In the genomic region with DNA sequence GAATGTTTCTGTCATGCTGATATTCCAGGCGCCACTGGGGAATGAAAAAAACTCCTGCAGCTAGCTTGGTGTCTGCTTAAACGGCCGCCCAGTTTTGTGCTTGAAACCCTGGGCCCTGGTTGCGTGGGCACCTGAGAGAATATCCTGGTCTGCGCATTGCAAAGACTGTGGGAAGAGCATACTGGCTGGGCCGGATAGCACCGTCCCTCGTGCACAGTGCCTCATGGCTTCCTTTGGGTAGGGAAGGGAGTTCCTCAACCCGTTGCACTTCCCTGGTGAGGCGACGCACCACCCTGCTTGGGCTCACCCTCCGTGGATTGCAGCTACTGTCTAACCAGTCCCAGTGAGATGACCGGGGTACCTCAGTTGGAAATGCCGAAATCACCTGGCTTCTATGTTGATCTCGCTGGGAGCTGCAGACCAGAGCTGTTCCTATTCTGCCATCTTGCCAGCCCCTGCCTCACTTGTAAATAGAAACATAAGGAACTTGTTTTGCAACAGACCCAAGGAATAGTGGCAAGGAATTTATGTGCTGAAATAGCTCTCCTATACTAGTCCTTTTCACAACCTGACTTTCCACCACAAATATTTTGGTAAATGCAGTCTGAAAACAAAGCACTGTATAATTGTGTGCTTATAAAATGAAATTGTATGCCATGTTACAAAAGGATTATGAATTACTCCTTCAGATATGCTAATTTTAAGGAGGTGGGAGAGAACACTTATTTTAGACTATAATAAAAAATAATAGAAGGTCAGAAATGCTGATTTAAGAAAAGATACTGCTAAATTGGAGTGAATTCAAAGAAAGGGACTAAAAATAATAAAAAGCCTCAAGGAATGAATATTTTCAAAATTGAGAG, we compare ENCODE assay signal across 28 cellular contexts.
DNase-seq lines count a peak whose midpoint lies in the region; ATAC-seq, FAIRE-seq and TF ChIP-seq lines count a peak whose summit lies in the region.
"Had no signal": no experiment of that assay in that cellular context is flagged by ENCODE, and none has a peak within 500 bp of the region (broad histone marks: within the 10 kb centered on the region; RNA-seq: fewer than 3 reads in every experiment).

No MANE protein-coding gene starts in this region.

- H4K20me1 ChIP-seq in GM23338 (replicated peaks; ENCODE audit: insufficient read depth): no peaks in the 10 kb centered on the region
- no peaks in the 10 kb centered on the region for H4K20me1 ChIP-seq in H1 (replicated peaks in 1 of 2; ENCODE audit: control insufficient read depth in 1 of 2, insufficient read depth in 2 of 2, low read length in 2 of 2)
- H4K20me1 ChIP-seq: BLaER1 had no signal

- H3K79me1 ChIP-seq in H1 (ENCODE audit: low read depth, low read length) (no peaks in the 10 kb centered on the region), neuronal stem cell (ENCODE audit: low read depth, low read length) (no peaks in the 10 kb centered on the region)

- no peak for TF ChIP-seq RAD21 in H1 (IDR thresholded peaks at IDR 0.05 in 1 of 2, conservative IDR thresholded peaks at IDR 0.05 in 1 of 2; ENCODE audit: low read depth in 2 of 2, low read length in 2 of 2)

- H4K8ac ChIP-seq in H1 (ENCODE audit: extremely low read depth, insufficient read depth, low read length) (no peak overlapping the region), neuronal stem cell (ENCODE audit: low read depth, low read length) (peak overlapping the region; percentile 82)

- H3K18ac ChIP-seq in H1 (ENCODE audit: extremely low read depth, low read length): no peak overlapping the region
- peak overlapping the region; percentile 64 for H3K18ac ChIP-seq in neuronal stem cell (ENCODE audit: low read length)

- POLR2A ChIA-PET in H1 (lab: Charles Lee; ENCODE audit: partially characterized antibody): no interaction called here

- no peak for TF ChIP-seq POLR2A in H1 (IDR thresholded peaks at IDR 0.05; ENCODE audit: control extremely low read depth in 1 of 2, low read depth in 2 of 2, low read length in 2 of 2)

- H3K9me3 Mint-ChIP-seq in GM23338: peaks cover 13% of the 10 kb centered on the region; the same call in 2 of the 3 replicates

- no peaks in the 10 kb centered on the region for H3K36me3 ChIP-seq in ACC112 (ENCODE audit: insufficient read depth, low read length)
- H3K36me3 ChIP-seq in GM23338 (ENCODE audit: insufficient read depth): no peaks in the 10 kb centered on the region
- H3K36me3 ChIP-seq in H1 (ENCODE audit: control insufficient read depth in 2 of 4, insufficient read depth in 4 of 4, low read length in 3 of 4): no peaks in the 10 kb centered on the region
- H3K36me3 ChIP-seq in neuronal stem cell (replicated peaks in 1 of 2; ENCODE audit: control insufficient read depth in 2 of 2, insufficient read depth in 2 of 2, low read length in 2 of 2): no peaks in the 10 kb centered on the region
- H3K36me3 ChIP-seq: BLaER1, SJSA1 had no signal

- peak; percentile 37; the same call in 1 of the 3 replicates for ATAC-seq in GM23338

- H2BK5ac ChIP-seq in H1 (ENCODE audit: low read depth, low read length) (no peak overlapping the region), neuronal stem cell (ENCODE audit: low read length) (no peak overlapping the region)

- no peak overlapping the region for H2BK12ac ChIP-seq in H1 (ENCODE audit: low read depth, low read length)
- H2BK12ac ChIP-seq in neuronal stem cell (ENCODE audit: low read length): peak overlapping the region; percentile 41

- no peak overlapping the region for H4K5ac ChIP-seq in H1 (ENCODE audit: insufficient read length, low read depth, low read length)

- H3K27ac ChIP-seq in ACC112 (ENCODE audit: low read depth, low read length) (peak overlapping the region; percentile 87), GM23338 (ENCODE audit: low read depth) (no peak overlapping the region), H1 (ENCODE audit: low read depth, low read length) (no peak overlapping the region), neuronal stem cell (replicated peaks; ENCODE audit: low read length) (no peak overlapping the region)
- H3K27ac ChIP-seq: BLaER1, KMS-11, SJSA1 had no signal

- H3K9me3 ChIP-seq in H1 (ENCODE audit: insufficient read depth in 2 of 2, low read depth in 1 of 2, low read length in 1 of 2) (no peaks in the 10 kb centered on the region), neuronal stem cell (replicated peaks in 1 of 2; ENCODE audit: control insufficient read depth in 2 of 2, insufficient read depth in 1 of 2, low read depth in 1 of 2, low read length in 2 of 2) (no peaks in the 10 kb centered on the region)
- H3K9me3 ChIP-seq: BLaER1, SJSA1 had no signal

- H3K4me3 ChIP-seq in ACC112 (ENCODE audit: low read depth, low read length): no peak overlapping the region
- no peak overlapping the region for H3K4me3 ChIP-seq in GM23338
- H3K4me3 ChIP-seq in H1 (ENCODE audit: extremely low read depth in 1 of 4, insufficient read depth in 2 of 4, low read depth in 3 of 4, low read length in 4 of 4): no peak overlapping the region
- H3K4me3 ChIP-seq in neuronal stem cell (ENCODE audit: low read length in 2 of 2): no peak overlapping the region
- H3K4me3 ChIP-seq: BLaER1, SJSA1 had no signal

- H3K23me2 ChIP-seq in H1 (ENCODE audit: low read depth, low read length): no peaks in the 10 kb centered on the region

- H3F3A ChIP-seq in GM23338 (replicated peaks; ENCODE audit: low read depth): no peaks in the 10 kb centered on the region

- CTCF ChIA-PET in H1 (lab: Charles Lee; ENCODE audit: partially characterized antibody): interaction anchor here (1.1 kb wide), 1 partner anchor 121 kb away, joined by 3 read pairs; no protein-coding TSS in a partner anchor

- no peak overlapping the region for H3K4me2 ChIP-seq in GM23338
- H3K4me2 ChIP-seq in H1 (ENCODE audit: insufficient read depth in 1 of 2, low read depth in 2 of 2, low read length in 2 of 2): no peak overlapping the region
- no peak overlapping the region for H3K4me2 ChIP-seq in neuronal stem cell (ENCODE audit: insufficient read depth, low read length, poor library complexity, severe bottlenecking)
- H3K4me2 ChIP-seq: BLaER1, KMS-11 had no signal

- peak overlapping the region; percentile 65 for H2AFZ ChIP-seq in ACC112 (ENCODE audit: low read length, unreplicated experiment)
- H2AFZ ChIP-seq in GM23338: no peak overlapping the region
- H2AFZ ChIP-seq in H1 (ENCODE audit: low read length): no peak overlapping the region
- H2AFZ ChIP-seq in neuronal stem cell (ENCODE audit: low read length): no peak overlapping the region

- H2AK5ac ChIP-seq in H1 (ENCODE audit: low read depth, low read length): no peak overlapping the region
- peak overlapping the region; percentile 75 for H2AK5ac ChIP-seq in neuronal stem cell (ENCODE audit: low read depth, low read length)

- no peaks in the 10 kb centered on the region for H3K27me3 Mint-ChIP-seq in GM23338 (ENCODE audit: insufficient read depth, low read depth, poor library complexity)
- H3K27me3 Mint-ChIP-seq: CD4-positive, alpha-beta T cell; IgD-negative memory B cell had no signal

- H3K9ac ChIP-seq in H1 (replicated peaks in 1 of 4; ENCODE audit: extremely low read depth in 1 of 4, low read depth in 3 of 4, low read length in 3 of 4) (no peak overlapping the region), neuronal stem cell (ENCODE audit: low read depth, low read length, poor library complexity) (no peak overlapping the region)
- H3K9ac ChIP-seq: BLaER1, KMS-11 had no signal

- H3K23ac ChIP-seq in H1 (ENCODE audit: insufficient read length): no peak overlapping the region
- H3K23ac ChIP-seq in neuronal stem cell (ENCODE audit: low read depth, low read length, poor library complexity): no peak overlapping the region

- H3K4ac ChIP-seq in H1 (replicated peaks; ENCODE audit: insufficient read length, low read depth, low read length) (no peak overlapping the region), neuronal stem cell (ENCODE audit: low read length) (no peak overlapping the region)

- H4K91ac ChIP-seq in H1 (replicated peaks; ENCODE audit: insufficient read length, low read length) (peak overlapping the region; percentile 39), neuronal stem cell (ENCODE audit: low read depth, low read length, poor library complexity) (no peak overlapping the region)

- WGBS in H1 (ENCODE audit: extremely low coverage in 1 of 2, insufficient coverage in 1 of 2, insufficient read length in 1 of 2, insufficient replicate concordance in 2 of 2, low coverage in 1 of 2, low lambda C conversion rate in 2 of 2, missing lambda C conversion rate in 1 of 2), 2 experiments: 93% methylated on average over 14 of the region's 15 CpGs; no CpG with 5 or more reads in 1 of the 2 experiments
- no CpG with 5 or more reads among the region's 15 CpGs for WGBS in neuronal stem cell (ENCODE audit: extremely low coverage in 2 of 2, insufficient read length in 2 of 2, insufficient replicate concordance in 1 of 2), 2 donors

- H3K9me2 ChIP-seq in GM23338 (ENCODE audit: insufficient read depth): no peaks in the 10 kb centered on the region

- H3K4me1 ChIP-seq in ACC112 (ENCODE audit: control insufficient read depth, insufficient read depth, low read length, unreplicated experiment) (peaks cover 39% of the 10 kb centered on the region), GM23338 (ENCODE audit: insufficient read depth) (no peaks in the 10 kb centered on the region), H1 (replicated peaks in 1 of 4; ENCODE audit: control insufficient read depth in 3 of 4, insufficient read depth in 4 of 4, low read length in 3 of 4) (no peaks in the 10 kb centered on the region), neuronal stem cell (ENCODE audit: control insufficient read depth in 2 of 2, insufficient read depth in 1 of 2, low read depth in 1 of 2, low read length in 2 of 2) (no peaks in the 10 kb centered on the region)
- H3K4me1 ChIP-seq: BLaER1 had no signal

- H3K36me3 Mint-ChIP-seq in GM23338 (ENCODE audit: low read depth): peaks cover 5% of the 10 kb centered on the region; the same call in 1 of the 3 replicates

- H3K4me1 Mint-ChIP-seq in GM23338: peaks cover 18% of the 10 kb centered on the region
- H3K4me1 Mint-ChIP-seq: IgD-negative memory B cell had no signal

- H3K4me3 Mint-ChIP-seq in GM23338: no peak overlapping the region
- H3K4me3 Mint-ChIP-seq: CD4-positive, alpha-beta T cell; H9; IgD-negative memory B cell had no signal

- FAIRE-seq in H1 (lab: Jason Lieb, UNC): no peak
- FAIRE-seq in GM19239 (lab: Jason Lieb, UNC): no peak
- FAIRE-seq: GM12891 had no signal

- H3K27me3 ChIP-seq in ACC112 (ENCODE audit: insufficient read depth, low read length): no peaks in the 10 kb centered on the region
- no peaks in the 10 kb centered on the region for H3K27me3 ChIP-seq in GM23338 (ENCODE audit: insufficient read depth)
- H3K27me3 ChIP-seq in H1 (replicated peaks in 1 of 4; ENCODE audit: control insufficient read depth in 3 of 4, extremely low read depth in 1 of 4, insufficient read depth in 3 of 4, low read length in 3 of 4): no peaks in the 10 kb centered on the region
- no peaks in the 10 kb centered on the region for H3K27me3 ChIP-seq in neuronal stem cell (ENCODE audit: control insufficient read depth in 3 of 3, insufficient read depth in 3 of 3, low read depth in 1 of 3, low read length in 3 of 3)
- H3K27me3 ChIP-seq: BLaER1, SJSA1 had no signal

- H2BK15ac ChIP-seq in H1 (ENCODE audit: low read length): no peak overlapping the region
- peak overlapping the region; percentile 67 for H2BK15ac ChIP-seq in neuronal stem cell (ENCODE audit: low read length)

- no peak overlapping the region for H2BK20ac ChIP-seq in H1 (ENCODE audit: low read length)

- H3K79me2 ChIP-seq in ACC112 (ENCODE audit: control insufficient read depth, insufficient read depth, low read length, unreplicated experiment): peaks cover 18% of the 10 kb centered on the region
- H3K79me2 ChIP-seq in GM23338 (replicated peaks; ENCODE audit: insufficient read depth): no peaks in the 10 kb centered on the region
- H3K79me2 ChIP-seq in H1 (ENCODE audit: control insufficient read depth in 1 of 2, insufficient read depth in 2 of 2, low read length in 2 of 2): no peaks in the 10 kb centered on the region

- H2BK120ac ChIP-seq in H1 (replicated peaks; ENCODE audit: low read depth, low read length) (no peak overlapping the region), neuronal stem cell (ENCODE audit: low read depth, low read length) (no peak overlapping the region)

- H3K27ac Mint-ChIP-seq in GM23338: no peak overlapping the region
- H3K27ac Mint-ChIP-seq: CD4-positive, alpha-beta T cell; IgD-negative memory B cell had no signal

- no peak overlapping the region for H3K14ac ChIP-seq in H1 (ENCODE audit: insufficient read length)
- H3K14ac ChIP-seq in neuronal stem cell (ENCODE audit: low read length): peak overlapping the region; percentile 71

- no peak for TF ChIP-seq EP300 in H1 (IDR thresholded peaks at IDR 0.05; ENCODE audit: borderline replicate concordance in 1 of 2, low read depth in 2 of 2, low read length in 2 of 2)

- DNase-seq in GM23338 (ENCODE audit: low spot score) (no peak), H1 (ENCODE audit: low read depth in 1 of 2, low spot score in 2 of 2) (no peak), neuronal stem cell (ENCODE audit: low spot score) (no peak), CD1c-positive myeloid dendritic cell (ENCODE audit: extremely low spot score) (no peak), GM19239 (ENCODE audit: insufficient read length, low spot score) (no peak), dermis blood vessel endothelial cell (no peak)
- DNase-seq in activated CD8-positive, alpha-beta memory T cell treated with anti-CD3 and anti-CD28 coated beads, Interleukin-2, amount 50 U/mL, for 4 hours: no peak
- DNase-seq: 8988T; CD4-positive, alpha-beta T cell; COR-L47; EL; GDM1; MM.1S; NCI-H1048; NCI-H1417; NCI-H1694; NCI-H2029 treated with DMSO at 0.1 percent for 48 hours; NCI-H2227 treated with DMSO at 0.1 percent for 48 hours; NCI-H526 treated with DMSO at 0.1 percent for 48 hours; Right ventricle myocardium superior; RPMI8226 had no signal

- H3K56ac ChIP-seq in H1 (replicated peaks; ENCODE audit: insufficient read length, low read depth, low read length): no peak overlapping the region

- no peak for TF ChIP-seq CTCF in GM23338 (conservative IDR thresholded peaks at IDR 0.05; ENCODE audit: low read depth in 2 of 2)
- no peak for TF ChIP-seq CTCF in H1 (IDR thresholded peaks at IDR 0.05; ENCODE audit: control extremely low read depth in 1 of 3, insufficient read depth in 1 of 3, low read depth in 1 of 3, low read length in 3 of 3)
